ENCODE assay signal across 16 cellular contexts in genomic region chr18:49910986-49911385, GRCh38.
"Had no signal": no experiment of that assay in that cellular context is flagged by ENCODE, and none has a peak within 500 bp of the region (broad histone marks: within the 10 kb centered on the region; RNA-seq: fewer than 3 reads in every experiment).

No MANE protein-coding gene starts in this region.

- H3K36me3 ChIP-seq: brain microvascular endothelial cell, lower lobe of right lung had no signal

- DNase-seq: activated CD4-positive, alpha-beta T cell treated with anti-CD3 and anti-CD28 coated beads, Interleukin-2, amount 50 U/mL, for 1 hour; activated CD4-positive, CD25-positive, alpha-beta regulatory T cell treated with anti-CD3 and anti-CD28 coated beads, Interleukin-2, amount 50 U/mL, for 72 hours; activated CD8-positive, alpha-beta memory T cell treated with anti-CD3 and anti-CD28 coated beads, Interleukin-2, amount 50 U/mL, for 4 hours; activated naive CD4-positive, alpha-beta T cell treated with anti-CD3 and anti-CD28 coated beads for 36 hours; activated naive CD8-positive, alpha-beta T cell treated with anti-CD3 and anti-CD28 coated beads, Interleukin-2, amount 50 U/mL, for 24 hours; activated T-cell treated with anti-CD3 and anti-CD28 coated beads, Interleukin-2, amount 50 U/mL, for 4 hours; anterior cingulate cortex; brain microvascular endothelial cell; erythroblast; lower lobe of right lung; nucleus accumbens; posterior cingulate gyrus; stimulated activated CD4-positive, alpha-beta T cell treated with anti-CD3 and anti-CD28 coated beads, Interleukin-2, amount 100 ng/mL, for 24 hours; stimulated activated naive CD4-positive, alpha-beta T cell treated with Interleukin-2 at 50 U/mL for 16 hours; tibial artery had no signal

- H3K27ac ChIP-seq: brain microvascular endothelial cell, coronary artery, lower lobe of right lung, tibial artery had no signal

- H3K4me3 ChIP-seq: coronary artery, lower lobe of right lung, tibial artery had no signal

- H3K4me1 ChIP-seq: lower lobe of right lung, tibial artery had no signal

- H3K27me3 ChIP-seq: brain microvascular endothelial cell, tibial artery had no signal
